Comparison of ENCODE assay signal across 10 cellular contexts in genomic region chr5:60996368-60996767, GRCh38.
"Had no signal": no experiment of that assay in that cellular context is flagged by ENCODE, and none has a peak within 500 bp of the region (broad histone marks: within the 10 kb centered on the region; RNA-seq: fewer than 3 reads in every experiment).

No MANE protein-coding gene starts in this region.

- H3K27ac Mint-ChIP-seq: HFFc6 had no signal

- ATAC-seq: HCT116, K562 had no signal

- H3K36me3 ChIP-seq: HAP-1 had no signal

- FAIRE-seq: K562 had no signal

- H3K9ac ChIP-seq: GM23248 had no signal

- H3K4me3 ChIP-seq: GM23248, HAP-1, K562 had no signal

- H3K4me3 Mint-ChIP-seq: HFFc6 had no signal

- H3K4me1 ChIP-seq: HAP-1 had no signal

- H3K9me3 Mint-ChIP-seq: HFFc6 had no signal

- DNase-seq: GM23248, GOT3, H7, HFFc6, IMR-90, KG1 had no signal

- H3K27ac ChIP-seq: GM23248, HL-60 had no signal
